Comparison of ENCODE assay signal across 9 cellular contexts in genomic region chr17:19263621-19264010, GRCh38. TPM values are rescaled to one million over a fixed set of nuclear protein-coding genes. Genes with fewer than 3 reads are reported as not detected.
A peak's percentile ranks its signal among the peaks of the same experiment; 100 is the strongest.
DNase-seq lines count a peak whose midpoint lies in the region; ATAC-seq and TF ChIP-seq lines count a peak whose summit lies in the region.
"Had no signal": no experiment of that assay in that cellular context is flagged by ENCODE, and none has a peak within 500 bp of the region (broad histone marks: within the 10 kb centered on the region; RNA-seq: fewer than 3 reads in every experiment).

No MANE protein-coding gene starts in this region.

- H3K4me3 Mint-ChIP-seq in mesothelial cell of epicardium: no peak overlapping the region
- H3K4me3 Mint-ChIP-seq: activated naive CD8-positive, alpha-beta T cell treated with anti-CD3 and anti-CD28 coated beads, Interleukin-2, amount 10 ng/mL, durations not matched to agents 7 days and 5 days had no signal

- H3K9me3 Mint-ChIP-seq in mesothelial cell of epicardium: no peaks in the 10 kb centered on the region
- H3K9me3 Mint-ChIP-seq: activated naive CD8-positive, alpha-beta T cell treated with anti-CD3 and anti-CD28 coated beads, Interleukin-2, amount 10 ng/mL, durations not matched to agents 7 days and 5 days had no signal

- no peak for TF ChIP-seq EP300 in transverse colon (IDR thresholded peaks at IDR 0.05; ENCODE audit: low read depth)

- intact Hi-C loops in transverse colon (cut with DNase I; ENCODE audit: low total_unique reads) (no loop called here), body of pancreas (cut with DNase I) (no loop called here)

- H3K4me3 ChIP-seq in esophagus (ENCODE audit: low read depth in 1 of 2, low read length in 2 of 2) (no peak overlapping the region), transverse colon (no peak overlapping the region), body of pancreas (no peak overlapping the region)

- no peaks in the 10 kb centered on the region for H3K9me3 ChIP-seq in esophagus (ENCODE audit: control insufficient read depth in 2 of 2, insufficient read depth in 1 of 2, low read depth in 1 of 2, low read length in 1 of 2)
- H3K9me3 ChIP-seq in transverse colon: no peaks in the 10 kb centered on the region
- H3K9me3 ChIP-seq in body of pancreas: no peaks in the 10 kb centered on the region

- H3K36me3 ChIP-seq in esophagus (ENCODE audit: control insufficient read depth in 2 of 2, insufficient read depth in 2 of 2, low read length in 1 of 2) (peaks cover 0 to 8% of the 10 kb centered on the region in 2 donors), transverse colon (no peaks in the 10 kb centered on the region), body of pancreas (replicated peaks in 1 of 2; ENCODE audit: insufficient read depth in 1 of 2, low read depth in 2 of 2) (no peaks in the 10 kb centered on the region)

- TF ChIP-seq POLR2A in transverse colon (IDR thresholded peaks at IDR 0.05): no peak
- no peak for TF ChIP-seq POLR2A in body of pancreas (IDR thresholded peaks at IDR 0.05)

- no peaks in the 10 kb centered on the region for H3K27me3 Mint-ChIP-seq in mesothelial cell of epicardium (ENCODE audit: low read depth)

- DNase-seq in RKO (ENCODE audit: low spot score): peak; percentile 22
- DNase-seq in mesothelial cell of epicardium (ENCODE audit: low spot score in 2 of 2, unreplicated experiment in 2 of 2): no peak
- DNase-seq in transverse colon: no peak
- no peak for DNase-seq in body of pancreas
- DNase-seq in DMS153 treated with DMSO at 0.1 percent for 48 hours (lab: John Stamatoyannopoulos, UW; ENCODE audit: unreplicated experiment): no peak
- DNase-seq: activated naive CD8-positive, alpha-beta T cell treated with anti-CD3 and anti-CD28 coated beads, Interleukin-2, amount 10 ng/mL, durations not matched to agents 7 days and 5 days had no signal

- H3K36me3 Mint-ChIP-seq in mesothelial cell of epicardium: peaks cover 4% of the 10 kb centered on the region
- H3K36me3 Mint-ChIP-seq: activated naive CD8-positive, alpha-beta T cell treated with anti-CD3 and anti-CD28 coated beads, Interleukin-2, amount 10 ng/mL, durations not matched to agents 7 days and 5 days had no signal

- H3K4me1 Mint-ChIP-seq in mesothelial cell of epicardium: peaks cover 31% of the 10 kb centered on the region
- H3K4me1 Mint-ChIP-seq: activated naive CD8-positive, alpha-beta T cell treated with anti-CD3 and anti-CD28 coated beads, Interleukin-2, amount 10 ng/mL, durations not matched to agents 7 days and 5 days had no signal

- peaks cover 6 to 31% of the 10 kb centered on the region in 2 donors for H3K4me1 ChIP-seq in esophagus (ENCODE audit: control insufficient read depth in 2 of 2, insufficient read depth in 2 of 2, low read length in 1 of 2)
- peaks cover 21 to 65% (median 36%) of the 10 kb centered on the region in 4 donors for H3K4me1 ChIP-seq in transverse colon
- peaks cover 31% of the 10 kb centered on the region for H3K4me1 ChIP-seq in body of pancreas

- in situ Hi-C loops in transverse colon (cut with MboI; ENCODE audit: low pct_ligation_motif_present in 1 of 4, low pct_unique_long_range_greater_than_20kb in 1 of 4, low sequenced_read_pairs in 3 of 4): no loop called here

- peak overlapping the region; percentile 60 for H3K27ac Mint-ChIP-seq in mesothelial cell of epicardium
- H3K27ac Mint-ChIP-seq: activated naive CD8-positive, alpha-beta T cell treated with anti-CD3 and anti-CD28 coated beads, Interleukin-2, amount 10 ng/mL, durations not matched to agents 7 days and 5 days had no signal

- TF ChIP-seq CTCF in mesothelial cell of epicardium (IDR thresholded peaks at IDR 0.05; ENCODE audit: unreplicated experiment) (no peak), transverse colon (IDR thresholded peaks at IDR 0.05) (no peak), body of pancreas (IDR thresholded peaks at IDR 0.05) (no peak)

- H3K27me3 ChIP-seq in esophagus (ENCODE audit: control insufficient read depth in 1 of 2, insufficient read depth in 2 of 2, low read length in 2 of 2) (no peaks in the 10 kb centered on the region), transverse colon (no peaks in the 10 kb centered on the region), body of pancreas (no peaks in the 10 kb centered on the region)

- H3K27ac ChIP-seq in esophagus (ENCODE audit: low read depth in 2 of 2, low read length in 1 of 2) (peak overlapping the region; percentile 89 to 90), transverse colon (peak overlapping the region; percentile 63 to 80 (median 74)), body of pancreas (peak overlapping the region in 2 of 4 donors; percentile 4 to 21)

- no peak for ATAC-seq in HG03354 (IDR thresholded peaks at IDR 0.05; ENCODE audit: poor library complexity, severe bottlenecking, unreplicated experiment)
- no peak for ATAC-seq in body of pancreas
- no peak for ATAC-seq in HG03571 (IDR thresholded peaks at IDR 0.05; ENCODE audit: unreplicated experiment)

- WGBS in esophagus, 2 donors: 35 to 69% methylated on average over 3 of the region's 3 CpGs
- 79 to 80% methylated on average over 1 to 3 of the region's 3 CpGs for WGBS in transverse colon (ENCODE audit: low coverage in 1 of 2), 2 donors
- WGBS in body of pancreas, 2 donors: 81 to 83% methylated on average over 3 of the region's 3 CpGs

RNA-seq across cellular contexts. Expression of gene EPN2, which starts 26.4 kb away (rescaled TPM):
- polyA plus RNA-seq in esophagus: 10 to 100 TPM; 27.9 to 44.7 TPM
- total RNA-seq in mesothelial cell of epicardium (68.3 to 76.7 TPM (median 70.2 TPM) in 3 replicates), transverse colon (10 to 100 TPM; 30.4 to 98.7 (median 65.5) TPM), body of pancreas (10 to 100 TPM; 32.7 to 46.5 TPM)
